In genomic region chr22:39958009-39958711, GRCh38 we compare ENCODE assay signal across 1 cellular context.
TF ChIP-seq lines count a peak whose summit lies in the region.

No MANE protein-coding gene starts in this region.

TF ChIP-seq in GM12878, 131 proteins besides CTCF, POLR2A, EP300 and RAD21:
- TF ChIP-seq ZBTB33 (IDR thresholded peaks at IDR 0.05) (no peak), TCF7 (IDR thresholded peaks at IDR 0.05; ENCODE audit: borderline replicate concordance) (no peak), PAX8 (IDR thresholded peaks at IDR 0.05) (no peak), ZNF24 (IDR thresholded peaks at IDR 0.05) (peak; percentile 65; the same call in 1 of the 2 replicates), NFXL1 (IDR thresholded peaks at IDR 0.05; ENCODE audit: borderline replicate concordance) (no peak), PAX5 (IDR thresholded peaks at IDR 0.05; ENCODE audit: borderline replicate concordance, low read depth, low read length) (no peak), PML (IDR thresholded peaks at IDR 0.05; ENCODE audit: low read length) (no peak), ETV6 (conservative IDR thresholded peaks at IDR 0.05 in 1 of 2, IDR thresholded peaks at IDR 0.05 in 1 of 2; ENCODE audit: borderline replicate concordance in 1 of 2, low read depth in 1 of 2) (no peak), DPF2 (IDR thresholded peaks at IDR 0.05) (no peak)
